ENCODE assay signal across 1 cellular context in the genomic region with DNA sequence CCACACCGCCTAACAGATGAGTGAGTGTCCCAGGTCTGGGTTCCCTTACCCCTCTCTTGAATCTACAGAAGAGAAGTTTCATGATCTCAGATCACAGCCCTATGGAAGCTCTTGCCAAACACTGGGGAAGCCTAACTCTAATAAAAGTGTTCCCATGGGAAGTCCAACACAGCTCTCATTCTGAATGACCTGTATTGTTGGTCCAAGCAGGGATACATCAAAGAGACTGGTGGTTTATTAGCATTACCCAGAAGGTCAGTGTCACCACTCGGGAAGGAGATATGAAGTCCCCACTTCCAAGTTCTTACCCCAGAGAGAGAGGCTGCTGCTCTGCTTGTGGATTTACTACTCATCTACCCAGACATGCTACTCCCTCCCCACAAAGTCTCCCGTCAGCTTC.
TF ChIP-seq lines count a peak whose summit lies in the region.

No MANE protein-coding gene starts in this region.

TF ChIP-seq in K562, 482 proteins besides CTCF, POLR2A, EP300 and RAD21:
- TF ChIP-seq ZNF212 (CRISPR knock-in tag; IDR thresholded peaks at IDR 0.05) (no peak), FIP1L1 (IDR thresholded peaks at IDR 0.05; ENCODE audit: low read depth, low read length, poor library complexity, severe bottlenecking) (no peak), FOS (IDR thresholded peaks at IDR 0.05; ENCODE audit: extremely low read depth, insufficient read length) (no peak), MED1 (CRISPR knock-in tag; IDR thresholded peaks at IDR 0.05; ENCODE audit: borderline replicate concordance) (no peak), CBX3 (IDR thresholded peaks at IDR 0.05; ENCODE audit: borderline replicate concordance in 1 of 2, low read length in 2 of 2) (no peak)
- TF ChIP-seq, protein P1, sequence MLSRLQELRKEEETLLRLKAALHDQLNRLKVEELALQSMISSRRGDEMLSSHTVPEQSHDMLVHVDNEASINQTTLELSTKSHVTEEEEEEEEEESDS (CRISPR knock-in tag; IDR thresholded peaks at IDR 0.05): no peak
- TF ChIP-seq, protein P2, sequence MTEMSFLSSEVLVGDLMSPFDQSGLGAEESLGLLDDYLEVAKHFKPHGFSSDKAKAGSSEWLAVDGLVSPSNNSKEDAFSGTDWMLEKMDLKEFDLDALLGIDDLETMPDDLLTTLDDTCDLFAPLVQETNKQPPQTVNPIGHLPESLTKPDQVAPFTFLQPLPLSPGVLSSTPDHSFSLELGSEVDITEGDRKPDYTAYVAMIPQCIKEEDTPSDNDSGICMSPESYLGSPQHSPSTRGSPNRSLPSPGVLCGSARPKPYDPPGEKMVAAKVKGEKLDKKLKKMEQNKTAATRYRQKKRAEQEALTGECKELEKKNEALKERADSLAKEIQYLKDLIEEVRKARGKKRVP (CRISPR knock-in tag; IDR thresholded peaks at IDR 0.05): no peak
- TF ChIP-seq, protein P3, sequence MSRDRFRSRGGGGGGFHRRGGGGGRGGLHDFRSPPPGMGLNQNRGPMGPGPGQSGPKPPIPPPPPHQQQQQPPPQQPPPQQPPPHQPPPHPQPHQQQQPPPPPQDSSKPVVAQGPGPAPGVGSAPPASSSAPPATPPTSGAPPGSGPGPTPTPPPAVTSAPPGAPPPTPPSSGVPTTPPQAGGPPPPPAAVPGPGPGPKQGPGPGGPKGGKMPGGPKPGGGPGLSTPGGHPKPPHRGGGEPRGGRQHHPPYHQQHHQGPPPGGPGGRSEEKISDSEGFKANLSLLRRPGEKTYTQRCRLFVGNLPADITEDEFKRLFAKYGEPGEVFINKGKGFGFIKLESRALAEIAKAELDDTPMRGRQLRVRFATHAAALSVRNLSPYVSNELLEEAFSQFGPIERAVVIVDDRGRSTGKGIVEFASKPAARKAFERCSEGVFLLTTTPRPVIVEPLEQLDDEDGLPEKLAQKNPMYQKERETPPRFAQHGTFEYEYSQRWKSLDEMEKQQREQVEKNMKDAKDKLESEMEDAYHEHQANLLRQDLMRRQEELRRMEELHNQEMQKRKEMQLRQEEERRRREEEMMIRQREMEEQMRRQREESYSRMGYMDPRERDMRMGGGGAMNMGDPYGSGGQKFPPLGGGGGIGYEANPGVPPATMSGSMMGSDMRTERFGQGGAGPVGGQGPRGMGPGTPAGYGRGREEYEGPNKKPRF (IDR thresholded peaks at IDR 0.05; ENCODE audit: low read depth, low read length): no peak
- TF ChIP-seq, protein P4, sequence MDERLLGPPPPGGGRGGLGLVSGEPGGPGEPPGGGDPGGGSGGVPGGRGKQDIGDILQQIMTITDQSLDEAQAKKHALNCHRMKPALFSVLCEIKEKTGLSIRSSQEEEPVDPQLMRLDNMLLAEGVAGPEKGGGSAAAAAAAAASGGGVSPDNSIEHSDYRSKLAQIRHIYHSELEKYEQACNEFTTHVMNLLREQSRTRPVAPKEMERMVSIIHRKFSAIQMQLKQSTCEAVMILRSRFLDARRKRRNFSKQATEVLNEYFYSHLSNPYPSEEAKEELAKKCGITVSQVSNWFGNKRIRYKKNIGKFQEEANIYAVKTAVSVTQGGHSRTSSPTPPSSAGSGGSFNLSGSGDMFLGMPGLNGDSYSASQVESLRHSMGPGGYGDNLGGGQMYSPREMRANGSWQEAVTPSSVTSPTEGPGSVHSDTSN (CRISPR knock-in tag; IDR thresholded peaks at IDR 0.05; ENCODE audit: low read depth): no peak
- TF ChIP-seq, protein P4 (tag; conservative IDR thresholded peaks at IDR 0.05; ENCODE audit: low read depth): no peak
- TF ChIP-seq, protein P5, sequence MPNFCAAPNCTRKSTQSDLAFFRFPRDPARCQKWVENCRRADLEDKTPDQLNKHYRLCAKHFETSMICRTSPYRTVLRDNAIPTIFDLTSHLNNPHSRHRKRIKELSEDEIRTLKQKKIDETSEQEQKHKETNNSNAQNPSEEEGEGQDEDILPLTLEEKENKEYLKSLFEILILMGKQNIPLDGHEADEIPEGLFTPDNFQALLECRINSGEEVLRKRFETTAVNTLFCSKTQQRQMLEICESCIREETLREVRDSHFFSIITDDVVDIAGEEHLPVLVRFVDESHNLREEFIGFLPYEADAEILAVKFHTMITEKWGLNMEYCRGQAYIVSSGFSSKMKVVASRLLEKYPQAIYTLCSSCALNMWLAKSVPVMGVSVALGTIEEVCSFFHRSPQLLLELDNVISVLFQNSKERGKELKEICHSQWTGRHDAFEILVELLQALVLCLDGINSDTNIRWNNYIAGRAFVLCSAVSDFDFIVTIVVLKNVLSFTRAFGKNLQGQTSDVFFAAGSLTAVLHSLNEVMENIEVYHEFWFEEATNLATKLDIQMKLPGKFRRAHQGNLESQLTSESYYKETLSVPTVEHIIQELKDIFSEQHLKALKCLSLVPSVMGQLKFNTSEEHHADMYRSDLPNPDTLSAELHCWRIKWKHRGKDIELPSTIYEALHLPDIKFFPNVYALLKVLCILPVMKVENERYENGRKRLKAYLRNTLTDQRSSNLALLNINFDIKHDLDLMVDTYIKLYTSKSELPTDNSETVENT (CRISPR knock-in tag; IDR thresholded peaks at IDR 0.05): no peak
- TF ChIP-seq, protein P6, sequence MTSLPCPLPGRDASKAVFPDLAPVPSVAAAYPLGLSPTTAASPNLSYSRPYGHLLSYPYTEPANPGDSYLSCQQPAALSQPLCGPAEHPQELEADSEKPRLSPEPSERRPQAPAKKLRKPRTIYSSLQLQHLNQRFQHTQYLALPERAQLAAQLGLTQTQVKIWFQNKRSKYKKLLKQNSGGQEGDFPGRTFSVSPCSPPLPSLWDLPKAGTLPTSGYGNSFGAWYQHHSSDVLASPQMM (CRISPR knock-in tag; IDR thresholded peaks at IDR 0.05): no peak
